9 cellular contexts compared by ENCODE assay signal in genomic region chr7:44967571-44968446, GRCh38. TPM values are rescaled to one million over a fixed set of nuclear protein-coding genes. Genes with fewer than 3 reads are reported as not detected.
DNase-seq lines count a peak whose midpoint lies in the region; ATAC-seq and TF ChIP-seq lines count a peak whose summit lies in the region.
"Had no signal": no experiment of that assay in that cellular context is flagged by ENCODE, and none has a peak within 500 bp of the region (broad histone marks: within the 10 kb centered on the region; RNA-seq: fewer than 3 reads in every experiment).

No MANE protein-coding gene starts in this region.

- no peak overlapping the region for H3K4me3 Mint-ChIP-seq in activated CD4-positive, alpha-beta T cell treated with anti-CD3 and anti-CD28 coated beads for 36 hours
- H3K4me3 Mint-ChIP-seq in glutamatergic neuron (ENCODE audit: unreplicated experiment) = peak overlapping the region; percentile 50
- H3K4me3 Mint-ChIP-seq in stimulated activated effector memory CD8-positive, alpha-beta T cell treated with anti-CD3 and anti-CD28 coated beads, Interleukin-12 subunit alpha, Interleukin-12 subunit beta, amount 100 ng/mL, for 72 hours = peak overlapping the region; percentile 18

- H3K36me3 Mint-ChIP-seq in activated CD4-positive, alpha-beta T cell treated with anti-CD3 and anti-CD28 coated beads for 36 hours (ENCODE audit: low read depth) = peaks cover 87% of the 10 kb centered on the region
- no peaks in the 10 kb centered on the region for H3K36me3 Mint-ChIP-seq in glutamatergic neuron (ENCODE audit: unreplicated experiment)
- H3K36me3 Mint-ChIP-seq in stimulated activated effector memory CD8-positive, alpha-beta T cell treated with anti-CD3 and anti-CD28 coated beads, Interleukin-12 subunit alpha, Interleukin-12 subunit beta, amount 100 ng/mL, for 72 hours = peaks cover 100% of the 10 kb centered on the region

- no peaks in the 10 kb centered on the region for H4K20me1 ChIP-seq in SK-N-SH (ENCODE audit: insufficient read depth)

- no peaks in the 10 kb centered on the region for H3K27me3 Mint-ChIP-seq in activated CD4-positive, alpha-beta T cell treated with anti-CD3 and anti-CD28 coated beads for 36 hours
- peaks cover 9% of the 10 kb centered on the region for H3K27me3 Mint-ChIP-seq in glutamatergic neuron (ENCODE audit: unreplicated experiment)

- 71% methylated on average over 9 of the region's 18 CpGs for whole genome bisulfite sequencing in SK-N-SH (ENCODE audit: low lambda C conversion rate)

- no peak overlapping the region for H3K27ac ChIP-seq in SK-N-SH (ENCODE audit: low read depth in 2 of 2, low read length in 1 of 2)

- no peak overlapping the region for H2AFZ ChIP-seq in SK-N-SH (ENCODE audit: low read depth)

- no peak for TF ChIP-seq EP300 in SK-N-SH (IDR thresholded peaks at IDR 0.05; ENCODE audit: borderline replicate concordance in 1 of 2, low read depth in 1 of 2, low read length in 1 of 2)

- no peaks in the 10 kb centered on the region for H3K79me2 ChIP-seq in SK-N-SH (ENCODE audit: insufficient read depth)

- H3K9me2 ChIP-seq in SK-N-SH = no peaks in the 10 kb centered on the region

- no peak overlapping the region for H3K4me3 ChIP-seq in SK-N-SH (ENCODE audit: low read depth in 2 of 2, low read length in 1 of 2)

- peak; percentile 14 for DNase-seq in activated CD4-positive, alpha-beta T cell treated with anti-CD3 and anti-CD28 coated beads for 36 hours
- DNase-seq in activated CD4-positive, alpha-beta T cell treated with anti-CD3 and anti-CD28 coated beads for 4 hours = no peak
- DNase-seq in SK-N-SH (peak; percentile 79), glutamatergic neuron (no peak), NCI-H446 treated with DMSO at 0.1 percent for 48 hours (lab: John Stamatoyannopoulos, UW) (no peak), NOMO-1 (lab: John Stamatoyannopoulos, UW; ENCODE audit: unreplicated experiment in 2 of 2) (no peak)
- DNase-seq in stimulated activated effector memory CD8-positive, alpha-beta T cell treated with anti-CD3 and anti-CD28 coated beads, Interleukin-12 subunit alpha, Interleukin-12 subunit beta, amount 100 ng/mL, for 72 hours (ENCODE audit: low spot score in 2 of 2) = no peak
- no peak for DNase-seq in stimulated activated naive CD4-positive, alpha-beta T cell treated with Interleukin-2 at 50 U/mL for 16 hours (lab: John Stamatoyannopoulos, UW)
- DNase-seq: Karpas-422 had no signal

- intact Hi-C loops in activated CD4-positive, alpha-beta T cell treated with anti-CD3 and anti-CD28 coated beads for 36 hours (cut with DNase I, micrococcal nuclease) = no loop called here

- no peak overlapping the region for H3K4me2 ChIP-seq in SK-N-SH

- no peaks in the 10 kb centered on the region for H3K27me3 ChIP-seq in SK-N-SH (ENCODE audit: insufficient read depth)

- no peak for ATAC-seq in activated CD4-positive, alpha-beta T cell treated with anti-CD3 and anti-CD28 coated beads for 36 hours
- no peak for ATAC-seq in stimulated activated effector memory CD8-positive, alpha-beta T cell treated with anti-CD3 and anti-CD28 coated beads, Interleukin-12 subunit alpha, Interleukin-12 subunit beta, amount 100 ng/mL, for 72 hours

- H3K27ac Mint-ChIP-seq in activated CD4-positive, alpha-beta T cell treated with anti-CD3 and anti-CD28 coated beads for 36 hours = peak overlapping the region; percentile 61
- no peak overlapping the region for H3K27ac Mint-ChIP-seq in glutamatergic neuron (ENCODE audit: unreplicated experiment)
- peak overlapping the region; percentile 94 for H3K27ac Mint-ChIP-seq in stimulated activated effector memory CD8-positive, alpha-beta T cell treated with anti-CD3 and anti-CD28 coated beads, Interleukin-12 subunit alpha, Interleukin-12 subunit beta, amount 100 ng/mL, for 72 hours

- peak; percentile 56 for TF ChIP-seq RAD21 in SK-N-SH (IDR thresholded peaks at IDR 0.05; ENCODE audit: low read length)

- POLR2A ChIA-PET in activated CD4-positive, alpha-beta T cell treated with anti-CD3 and anti-CD28 coated beads for 36 hours (lab: Charles Lee) = no interaction called here
- POLR2A ChIA-PET in SK-N-SH (lab: Yijun Ruan, JAX) = no interaction called here

- TF ChIP-seq CTCF in SK-N-SH (IDR thresholded peaks at IDR 0.05) (peak; percentile 41), glutamatergic neuron (IDR thresholded peaks at IDR 0.05; ENCODE audit: partially characterized antibody, unreplicated experiment) (no peak)

- peaks cover 10% of the 10 kb centered on the region for H3K4me1 Mint-ChIP-seq in activated CD4-positive, alpha-beta T cell treated with anti-CD3 and anti-CD28 coated beads for 36 hours
- peaks cover 2% of the 10 kb centered on the region for H3K4me1 Mint-ChIP-seq in glutamatergic neuron (ENCODE audit: low read depth, unreplicated experiment)
- peaks cover 52% of the 10 kb centered on the region for H3K4me1 Mint-ChIP-seq in stimulated activated effector memory CD8-positive, alpha-beta T cell treated with anti-CD3 and anti-CD28 coated beads, Interleukin-12 subunit alpha, Interleukin-12 subunit beta, amount 100 ng/mL, for 72 hours

- H3K9me3 Mint-ChIP-seq in activated CD4-positive, alpha-beta T cell treated with anti-CD3 and anti-CD28 coated beads for 36 hours (ENCODE audit: low read depth) = no peaks in the 10 kb centered on the region
- no peaks in the 10 kb centered on the region for H3K9me3 Mint-ChIP-seq in glutamatergic neuron (ENCODE audit: unreplicated experiment)
- no peaks in the 10 kb centered on the region for H3K9me3 Mint-ChIP-seq in stimulated activated effector memory CD8-positive, alpha-beta T cell treated with anti-CD3 and anti-CD28 coated beads, Interleukin-12 subunit alpha, Interleukin-12 subunit beta, amount 100 ng/mL, for 72 hours

- no peaks in the 10 kb centered on the region for H3K36me3 ChIP-seq in SK-N-SH (replicated peaks in 1 of 2; ENCODE audit: control insufficient read depth in 1 of 2, insufficient read depth in 2 of 2, low read length in 1 of 2)

- no peaks in the 10 kb centered on the region for H3F3A ChIP-seq in SK-N-SH (replicated peaks; ENCODE audit: insufficient read depth)

- CTCF ChIA-PET in activated CD4-positive, alpha-beta T cell treated with anti-CD3 and anti-CD28 coated beads for 36 hours (lab: Charles Lee) = no interaction called here
- CTCF ChIA-PET in SK-N-SH (lab: Yijun Ruan, JAX) = interaction anchor here (1.1 to 4.1 kb wide), 2 partner anchors 15 to 168 kb away, joined by 3 to 27 read pairs; no protein-coding TSS in a partner anchor

- H3K9me3 ChIP-seq in SK-N-SH = no peaks in the 10 kb centered on the region

- no peak overlapping the region for H3K9ac ChIP-seq in SK-N-SH

- H3K4me1 ChIP-seq in SK-N-SH (ENCODE audit: control insufficient read depth in 1 of 2, insufficient read depth in 2 of 2, low read depth in 1 of 2, low read length in 1 of 2) = peaks cover 0 to 3% of the 10 kb centered on the region in 2 experiments; a peak in 1 of 4 replicates

TF ChIP-seq in SK-N-SH, 30 proteins besides CTCF, POLR2A, EP300 and RAD21:
- no peak for TF ChIP-seq POLR2AphosphoS5 (IDR thresholded peaks at IDR 0.05; ENCODE audit: low read depth, low read length)
- TF ChIP-seq SMC3 (IDR thresholded peaks at IDR 0.05; ENCODE audit: low read depth, low read length) = peak; percentile 51; the same call in 1 of the 2 replicates
- TF ChIP-seq ZBTB33 (IDR thresholded peaks at IDR 0.05; ENCODE audit: borderline replicate concordance, low read depth) = no peak
- TF ChIP-seq USF1 (IDR thresholded peaks at IDR 0.05; ENCODE audit: borderline replicate concordance, low read depth) = no peak

RNA-seq across cellular contexts. Expression of gene MYO1G, which starts 11.0 kb away (rescaled TPM):
- total RNA-seq in activated CD4-positive, alpha-beta T cell treated with anti-CD3 and anti-CD28 coated beads for 36 hours = 100 to 1,000 TPM; 369 to 376 TPM
- 0.05 and 0.10 TPM in 2 replicates for polyA plus RNA-seq in SK-N-SH (2012; rRNA removed)
- 0.01 TPM in 2 replicates for polyA plus RNA-seq in SK-N-SH (2012; cell fraction: cytosol; rRNA removed)
- polyA plus RNA-seq in SK-N-SH (2012; cell fraction: nucleus; rRNA removed) = 0.24 and 0.26 TPM in 2 replicates
- total RNA-seq in glutamatergic neuron (ENCODE audit: unreplicated experiment) = 0.54 TPM

RNA-seq across cellular contexts. Expression of gene CCM2, which starts 32.2 kb away (rescaled TPM):
- 10 to 100 TPM; 70.1 to 80.1 TPM for total RNA-seq in activated CD4-positive, alpha-beta T cell treated with anti-CD3 and anti-CD28 coated beads for 36 hours
- polyA plus RNA-seq in SK-N-SH (2012; rRNA removed) = 65.6 and 83.2 TPM in 2 replicates
- 46.0 and 71.9 TPM in 2 replicates for polyA plus RNA-seq in SK-N-SH (2012; cell fraction: cytosol; rRNA removed)
- polyA plus RNA-seq in SK-N-SH (2012; cell fraction: nucleus; rRNA removed) = 81.6 and 98.7 TPM in 2 replicates
- total RNA-seq in glutamatergic neuron (ENCODE audit: unreplicated experiment) = 92.6 TPM

Comparison
In these comparisons a context has a peak if more than half of its experiments do, and no peak if none do; other contexts are left out.
1. DNase-seq: peak in activated CD4-positive, alpha-beta T cell treated with anti-CD3 and anti-CD28 coated beads for 36 hours (single experiment) and SK-N-SH (single experiment); none in activated CD4-positive, alpha-beta T cell treated with anti-CD3 and anti-CD28 coated beads for 4 hours (0 of 2), glutamatergic neuron (single experiment), stimulated activated effector memory CD8-positive, alpha-beta T cell treated with anti-CD3 and anti-CD28 coated beads, Interleukin-12 subunit alpha, Interleukin-12 subunit beta, amount 100 ng/mL, for 72 hours (0 of 2), NCI-H446 treated with DMSO at 0.1 percent for 48 hours (single experiment), NOMO-1 (0 of 2) and stimulated activated naive CD4-positive, alpha-beta T cell treated with Interleukin-2 at 50 U/mL for 16 hours (single experiment).
2. RNA of gene MYO1G, which starts 11.0 kb away (total RNA-seq): 369 to 376 TPM in activated CD4-positive, alpha-beta T cell treated with anti-CD3 and anti-CD28 coated beads for 36 hours; 0.54 TPM in glutamatergic neuron (single experiment); every median in the first group is over 100 times any median in the second.